ENCODE assay signal across 21 cellular contexts in the genomic region with DNA sequence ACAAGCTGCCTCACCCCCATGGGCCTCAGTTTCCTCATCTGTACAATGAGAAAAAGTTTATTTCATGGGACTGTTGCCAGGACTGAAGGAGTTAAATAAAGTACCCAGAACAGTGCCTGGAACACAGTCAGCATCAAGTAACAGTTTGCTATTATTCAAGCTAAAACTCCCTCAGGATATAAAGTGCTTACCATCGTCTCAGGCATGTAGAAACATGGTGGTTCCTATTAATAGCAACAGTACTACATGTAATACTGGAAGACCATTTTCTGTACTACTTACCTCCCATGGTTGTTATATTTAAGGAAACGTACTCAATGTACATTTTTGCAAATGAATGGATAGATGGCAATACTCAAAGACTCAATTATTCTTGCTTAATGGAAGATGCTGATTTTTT.
DNase-seq lines count a peak whose midpoint lies in the region; ATAC-seq, FAIRE-seq and TF ChIP-seq lines count a peak whose summit lies in the region.
"Had no signal": no experiment of that assay in that cellular context is flagged by ENCODE, and none has a peak within 500 bp of the region (broad histone marks: within the 10 kb centered on the region; RNA-seq: fewer than 3 reads in every experiment).

No MANE protein-coding gene starts in this region.

- H2BK15ac ChIP-seq in IMR-90 (ENCODE audit: low read depth, low read length): no peak overlapping the region

- intact Hi-C loops in IMR-90 (cut with micrococcal nuclease): no loop called here

- no peak overlapping the region for H3K14ac ChIP-seq in IMR-90 (replicated peaks; ENCODE audit: low read depth, low read length)

- no peak overlapping the region for H3K4me3 ChIP-seq in A549
- no peak overlapping the region for H3K4me3 ChIP-seq in IMR-90 (ENCODE audit: insufficient read depth, low read depth, low read length)
- no peak overlapping the region for H3K4me3 ChIP-seq in epithelial cell of esophagus (ENCODE audit: low read length)
- no peak overlapping the region for H3K4me3 ChIP-seq in rectal smooth muscle tissue (ENCODE audit: low read length)
- H3K4me3 ChIP-seq: BLaER1, GM12878, GM23248, K562 had no signal

- BruUV-seq in IMR-90 (replicated peaks; lab: Mats Ljungman, UMichigan): no TSS peak

- H3K27ac ChIP-seq in A549: no peak overlapping the region
- H3K27ac ChIP-seq in IMR-90 (ENCODE audit: insufficient read depth, low read length): no peak overlapping the region
- peak overlapping the region; percentile 6 for H3K27ac ChIP-seq in rectal smooth muscle tissue (ENCODE audit: low read depth, low read length)
- H3K27ac ChIP-seq: BLaER1, GM23248 had no signal

- WGBS in A549 (ENCODE audit: missing lambda C conversion rate): 77% methylated on average over 2 of the region's 2 CpGs
- no CpG with 5 or more reads among the region's 2 CpGs for WGBS in IMR-90 (ENCODE audit: extremely low coverage in 2 of 2, insufficient read length in 1 of 2), 2 experiments

- H3K4me3 Mint-ChIP-seq in activated naive CD8-positive, alpha-beta T cell treated with anti-CD3 and anti-CD28 coated beads, Interleukin-2, amount 50 U/mL, for 24 hours: no peak overlapping the region
- no peak overlapping the region for H3K4me3 Mint-ChIP-seq in endothelial cell (ENCODE audit: unreplicated experiment)
- H3K4me3 Mint-ChIP-seq: CD4-positive, alpha-beta memory T cell had no signal

- H3K9ac ChIP-seq in IMR-90 (ENCODE audit: low read depth, low read length) (no peak overlapping the region), rectal smooth muscle tissue (ENCODE audit: low read length) (no peak overlapping the region)
- H3K9ac ChIP-seq: BLaER1, GM23248 had no signal

- no peak overlapping the region for H4K8ac ChIP-seq in IMR-90 (ENCODE audit: low read depth in 2 of 2, low read length in 2 of 2)

- no peak overlapping the region for H3K27ac Mint-ChIP-seq in activated naive CD8-positive, alpha-beta T cell treated with anti-CD3 and anti-CD28 coated beads, Interleukin-2, amount 50 U/mL, for 24 hours
- no peak overlapping the region for H3K27ac Mint-ChIP-seq in endothelial cell (ENCODE audit: unreplicated experiment)

- no peak for TF ChIP-seq EP300 in A549 (IDR thresholded peaks at IDR 0.05)

- no peak overlapping the region for H2AK5ac ChIP-seq in IMR-90 (ENCODE audit: low read depth, low read length)

- TF ChIP-seq POLR2A in A549 (IDR thresholded peaks at IDR 0.05; ENCODE audit: low read length): no peak
- TF ChIP-seq POLR2A in IMR-90 (IDR thresholded peaks at IDR 0.05; ENCODE audit: low read depth, low read length): no peak

- H3K79me1 ChIP-seq in IMR-90 (ENCODE audit: low read depth in 1 of 2, low read length in 2 of 2): peaks cover 19 to 34% of the 10 kb centered on the region in 2 experiments

- no peak overlapping the region for H2BK5ac ChIP-seq in IMR-90 (ENCODE audit: low read depth, low read length, poor library complexity, severe bottlenecking)

- TF ChIP-seq CTCF in A549 (IDR thresholded peaks at IDR 0.05) (no peak), IMR-90 (conservative IDR thresholded peaks at IDR 0.05; ENCODE audit: low read depth, low read length) (no peak), epithelial cell of esophagus (IDR thresholded peaks at IDR 0.05; ENCODE audit: insufficient read depth, low read depth, low read length, missing control alignments) (no peak), endothelial cell (IDR thresholded peaks at IDR 0.05; ENCODE audit: unreplicated experiment) (no peak)

- dilution Hi-C loops in IMR-90 (cut with HindIII; ENCODE audit: low sequenced_read_pairs, unreplicated experiment): no loop called here

- peaks cover 3% of the 10 kb centered on the region for H3K9me3 Mint-ChIP-seq in activated naive CD8-positive, alpha-beta T cell treated with anti-CD3 and anti-CD28 coated beads, Interleukin-2, amount 50 U/mL, for 24 hours
- peaks cover 3% of the 10 kb centered on the region for H3K9me3 Mint-ChIP-seq in endothelial cell (ENCODE audit: unreplicated experiment)

- H3K4me1 ChIP-seq in A549 (0 out of 3 replicates have a peak, but pooled peaks cover 5% of the 10 kb centered on the region), IMR-90 (ENCODE audit: control insufficient read depth, insufficient read depth, low read length) (peaks cover 2% of the 10 kb centered on the region; the same call in 1 of the 2 replicates), rectal smooth muscle tissue (ENCODE audit: control insufficient read depth, insufficient read depth, low read length) (peaks cover 4% of the 10 kb centered on the region)
- H3K4me1 ChIP-seq: BLaER1 had no signal

- H4K5ac ChIP-seq in IMR-90 (ENCODE audit: low read depth, low read length): no peak overlapping the region

- no peak overlapping the region for H2BK120ac ChIP-seq in IMR-90 (ENCODE audit: low read depth, low read length)

- POLR2A ChIA-PET in A549 (lab: Yijun Ruan, JAX) (no interaction called here), IMR-90 (lab: Charles Lee; ENCODE audit: unreplicated experiment) (no interaction called here)

- no peaks in the 10 kb centered on the region for H3K27me3 Mint-ChIP-seq in activated naive CD8-positive, alpha-beta T cell treated with anti-CD3 and anti-CD28 coated beads, Interleukin-2, amount 50 U/mL, for 24 hours
- no peaks in the 10 kb centered on the region for H3K27me3 Mint-ChIP-seq in endothelial cell (ENCODE audit: unreplicated experiment)
- H3K27me3 Mint-ChIP-seq: CD4-positive, alpha-beta memory T cell had no signal

- H2AK9ac ChIP-seq in IMR-90 (replicated peaks; ENCODE audit: low read depth, low read length, poor library complexity): no peak overlapping the region

- H3K4me2 ChIP-seq in A549: no peak overlapping the region
- H3K4me2 ChIP-seq in IMR-90 (ENCODE audit: low read depth, low read length): no peak overlapping the region
- H3K4me2 ChIP-seq: BLaER1 had no signal

- CTCF ChIA-PET in A549 (lab: Yijun Ruan, JAX): no interaction called here
- CTCF ChIA-PET in IMR-90 (lab: Yijun Ruan, JAX): no interaction called here

- peaks cover 6% of the 10 kb centered on the region for H3K9me1 ChIP-seq in IMR-90 (ENCODE audit: insufficient read depth, low read length)

- no peak overlapping the region for H2AFZ ChIP-seq in IMR-90 (replicated peaks; ENCODE audit: low read length, poor library complexity)
- H2AFZ ChIP-seq: GM23248 had no signal

- H3K36me3 ChIP-seq in IMR-90 (ENCODE audit: control insufficient read depth, insufficient read depth, low read length) (peaks cover 32% of the 10 kb centered on the region), rectal smooth muscle tissue (ENCODE audit: control insufficient read depth, insufficient read depth, low read length) (peaks cover 22% of the 10 kb centered on the region)

- no peak overlapping the region for H2BK20ac ChIP-seq in IMR-90 (ENCODE audit: low read depth, low read length)

- in situ Hi-C loops in IMR-90 (cut with MboI; ENCODE audit: low sequenced_read_pairs): no loop called here

- DNase-seq in A549 (ENCODE audit: low read depth in 1 of 2, low spot score in 1 of 2) (no peak), IMR-90 (peak; percentile 8), epithelial cell of esophagus (ENCODE audit: low read depth) (peak; percentile 89), HK-2 (ENCODE audit: unreplicated experiment) (no peak), endothelial cell (ENCODE audit: low spot score) (no peak), AG20443 (ENCODE audit: low spot score) (no peak)
- DNase-seq in activated naive CD8-positive, alpha-beta T cell treated with anti-CD3 and anti-CD28 coated beads, Interleukin-2, amount 50 U/mL, for 24 hours: no peak
- DNase-seq: CD4-positive, alpha-beta memory T cell; EL; GM23248; NCI-H1105; NCI-H2081 treated with DMSO at 0.1 percent for 48 hours; NCI-H510A; NCI-H748 treated with DMSO at 0.1 percent for 48 hours; NK-92 treated with Interleukin-12 subunit alpha and Interleukin-12 subunit beta, amount 100 ng/mL, for 24 hours; SIG-M5 had no signal

- no peak overlapping the region for H3K56ac ChIP-seq in IMR-90 (ENCODE audit: extremely low read depth, insufficient read depth, low read length)

- H3K36me3 Mint-ChIP-seq in activated naive CD8-positive, alpha-beta T cell treated with anti-CD3 and anti-CD28 coated beads, Interleukin-2, amount 50 U/mL, for 24 hours (ENCODE audit: low read depth): peaks cover 49% of the 10 kb centered on the region
- H3K36me3 Mint-ChIP-seq in endothelial cell (ENCODE audit: low read depth, unreplicated experiment): peaks cover 24% of the 10 kb centered on the region

- H3K9me3 ChIP-seq in A549 (no peaks in the 10 kb centered on the region), IMR-90 (ENCODE audit: control insufficient read depth, insufficient read depth, low read length) (no peaks in the 10 kb centered on the region)

- no peak overlapping the region for H3K4ac ChIP-seq in IMR-90 (ENCODE audit: low read depth, low read length)

- H3K4me1 Mint-ChIP-seq in activated naive CD8-positive, alpha-beta T cell treated with anti-CD3 and anti-CD28 coated beads, Interleukin-2, amount 50 U/mL, for 24 hours: peaks cover 3% of the 10 kb centered on the region
- H3K4me1 Mint-ChIP-seq in endothelial cell (ENCODE audit: unreplicated experiment): no peaks in the 10 kb centered on the region

- H3K27me3 ChIP-seq in IMR-90 (ENCODE audit: control insufficient read depth, insufficient read depth, low read length) (no peaks in the 10 kb centered on the region), rectal smooth muscle tissue (ENCODE audit: control insufficient read depth, insufficient read depth, low read length) (no peaks in the 10 kb centered on the region)
- H3K27me3 ChIP-seq: BLaER1 had no signal

- peak; percentile 95 for FAIRE-seq in A549 (lab: Jason Lieb, UNC)
- FAIRE-seq: GM12878, K562 had no signal

- ATAC-seq in A549: no peak
- ATAC-seq in IMR-90 (ENCODE audit: low read depth): no peak
- no peak for ATAC-seq in activated naive CD8-positive, alpha-beta T cell treated with anti-CD3 and anti-CD28 coated beads, Interleukin-2, amount 50 U/mL, for 24 hours
- ATAC-seq: GM12878, HCT116, K562 had no signal

- H3K23ac ChIP-seq in IMR-90 (ENCODE audit: low read depth, low read length): no peak overlapping the region

- peaks cover 10% of the 10 kb centered on the region; the same call in 1 of the 2 replicates for H4K20me1 ChIP-seq in IMR-90 (ENCODE audit: insufficient read depth, low read length)

- H4K91ac ChIP-seq in IMR-90 (ENCODE audit: insufficient read depth, low read depth, low read length): no peak overlapping the region

- no peak overlapping the region for H3K18ac ChIP-seq in IMR-90 (ENCODE audit: low read depth, low read length)

- TF ChIP-seq RAD21 in A549 (conservative IDR thresholded peaks at IDR 0.05 in 1 of 2, IDR thresholded peaks at IDR 0.05 in 1 of 2) (no peak), IMR-90 (IDR thresholded peaks at IDR 0.05; ENCODE audit: low read length) (no peak)

TF ChIP-seq in IMR-90, 13 proteins besides CTCF, POLR2A, EP300 and RAD21:
- no peak for TF ChIP-seq NFE2L2 (IDR thresholded peaks at IDR 0.05; ENCODE audit: low read depth, low read length)
- TF ChIP-seq, protein P1, sequence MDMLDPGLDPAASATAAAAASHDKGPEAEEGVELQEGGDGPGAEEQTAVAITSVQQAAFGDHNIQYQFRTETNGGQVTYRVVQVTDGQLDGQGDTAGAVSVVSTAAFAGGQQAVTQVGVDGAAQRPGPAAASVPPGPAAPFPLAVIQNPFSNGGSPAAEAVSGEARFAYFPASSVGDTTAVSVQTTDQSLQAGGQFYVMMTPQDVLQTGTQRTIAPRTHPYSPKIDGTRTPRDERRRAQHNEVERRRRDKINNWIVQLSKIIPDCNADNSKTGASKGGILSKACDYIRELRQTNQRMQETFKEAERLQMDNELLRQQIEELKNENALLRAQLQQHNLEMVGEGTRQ (IDR thresholded peaks at IDR 0.05; ENCODE audit: low read depth, low read length): no peak

Comparison
In these comparisons a context has a peak if more than half of its experiments do, and no peak if none do; other contexts are left out.
1. DNase-seq: peak in IMR-90 (single experiment) and epithelial cell of esophagus (single experiment); none in A549 (0 of 2), activated naive CD8-positive, alpha-beta T cell treated with anti-CD3 and anti-CD28 coated beads, Interleukin-2, amount 50 U/mL, for 24 hours (single experiment), HK-2 (single experiment), endothelial cell (single experiment) and AG20443 (single experiment).